Comparison of ENCODE assay signal across 1 cellular context in genomic region chr5:90878549-90879196, GRCh38.
TF ChIP-seq lines count a peak whose summit lies in the region.

No MANE protein-coding gene starts in this region.

TF ChIP-seq in SK-N-SH treated with all-trans-retinoic acid at 6 μM for 48 hours, 23 proteins besides CTCF, POLR2A, EP300 and RAD21 (continued from another document):
- no peak for TF ChIP-seq CSRNP3 (CRISPR knock-in tag; IDR thresholded peaks at IDR 0.05)
- no peak for TF ChIP-seq GLIS3 (CRISPR knock-in tag; IDR thresholded peaks at IDR 0.05)
- no peak for TF ChIP-seq POU6F1 (CRISPR knock-in tag; IDR thresholded peaks at IDR 0.05; ENCODE audit: borderline replicate concordance, low read depth)
- TF ChIP-seq TOX (CRISPR knock-in tag; IDR thresholded peaks at IDR 0.05; ENCODE audit: borderline replicate concordance) = no peak
- TF ChIP-seq TCF4 (CRISPR knock-in tag; IDR thresholded peaks at IDR 0.05; ENCODE audit: borderline replicate concordance) = no peak
- no peak for TF ChIP-seq ESRRG (CRISPR knock-in tag; IDR thresholded peaks at IDR 0.05)
- TF ChIP-seq SNAI2 (CRISPR knock-in tag; IDR thresholded peaks at IDR 0.05) = no peak
- TF ChIP-seq CREB5 (CRISPR knock-in tag; IDR thresholded peaks at IDR 0.05; ENCODE audit: low read depth) = no peak
- no peak for TF ChIP-seq CSDC2 (CRISPR knock-in tag; IDR thresholded peaks at IDR 0.05)
- TF ChIP-seq ZFP3 (CRISPR knock-in tag; IDR thresholded peaks at IDR 0.05) = no peak
